In genomic region chr13:59413121-59413520, GRCh38 we compare ENCODE assay signal across 12 cellular contexts.
DNase-seq lines count a peak whose midpoint lies in the region; ATAC-seq and TF ChIP-seq lines count a peak whose summit lies in the region.
"Had no signal": no experiment of that assay in that cellular context is flagged by ENCODE, and none has a peak within 500 bp of the region (broad histone marks: within the 10 kb centered on the region; RNA-seq: fewer than 3 reads in every experiment).

No MANE protein-coding gene starts in this region.

- TF ChIP-seq CTCF in smooth muscle cell (IDR thresholded peaks at IDR 0.05; ENCODE audit: borderline replicate concordance, insufficient read depth, poor library complexity, severe bottlenecking) = no peak
- TF ChIP-seq CTCF in heart left ventricle (IDR thresholded peaks at IDR 0.05) = no peak
- TF ChIP-seq CTCF in activated CD8-positive, alpha-beta T cell treated with anti-CD3 and anti-CD28 coated beads for 36 hours (IDR thresholded peaks at IDR 0.05) = no peak

- H3K36me3 ChIP-seq in smooth muscle cell (ENCODE audit: low read depth) (no peaks in the 10 kb centered on the region), heart left ventricle (no peaks in the 10 kb centered on the region)
- no peaks in the 10 kb centered on the region for H3K36me3 ChIP-seq in effector memory CD4-positive, alpha-beta T cell (ENCODE audit: control insufficient read depth, insufficient read depth, low read length)

- CTCF ChIA-PET in activated CD8-positive, alpha-beta T cell treated with anti-CD3 and anti-CD28 coated beads for 36 hours (lab: Charles Lee) = no interaction called here

- no peak overlapping the region for H3K27ac Mint-ChIP-seq in activated CD8-positive, alpha-beta T cell treated with anti-CD3 and anti-CD28 coated beads for 36 hours

- no peak overlapping the region for H3K4me3 Mint-ChIP-seq in activated CD8-positive, alpha-beta T cell treated with anti-CD3 and anti-CD28 coated beads for 36 hours
- H3K4me3 Mint-ChIP-seq: neural crest cell had no signal

- H3F3A ChIP-seq in smooth muscle cell (ENCODE audit: low read depth) = no peaks in the 10 kb centered on the region

- H3K9ac ChIP-seq in smooth muscle cell (ENCODE audit: low read depth) = no peak overlapping the region

- H3K9me3 ChIP-seq in smooth muscle cell (replicated peaks; ENCODE audit: low read depth) (no peaks in the 10 kb centered on the region), heart left ventricle (no peaks in the 10 kb centered on the region)
- no peaks in the 10 kb centered on the region for H3K9me3 ChIP-seq in effector memory CD4-positive, alpha-beta T cell (ENCODE audit: control insufficient read depth, low read length)

- H3K27ac ChIP-seq in smooth muscle cell (ENCODE audit: low read depth) (no peak overlapping the region), heart left ventricle (no peak overlapping the region)
- H3K27ac ChIP-seq in effector memory CD4-positive, alpha-beta T cell (ENCODE audit: insufficient read depth, low read length, poor library complexity, severe bottlenecking) = no peak overlapping the region
- H3K27ac ChIP-seq: SK-N-MC had no signal

- H3K4me1 ChIP-seq in smooth muscle cell (ENCODE audit: low read depth) (peaks cover 16% of the 10 kb centered on the region), heart left ventricle (peaks cover 0 to 18% (median 5%) of the 10 kb centered on the region in 12 donors)
- no peaks in the 10 kb centered on the region for H3K4me1 ChIP-seq in effector memory CD4-positive, alpha-beta T cell (ENCODE audit: control insufficient read depth, insufficient read depth, low read length, poor library complexity, severe bottlenecking)

- intact Hi-C loops in heart left ventricle (cut with DNase I) = no loop called here
- intact Hi-C loops in activated CD8-positive, alpha-beta T cell treated with anti-CD3 and anti-CD28 coated beads for 36 hours (cut with micrococcal nuclease) = no loop called here

- no peaks in the 10 kb centered on the region for H3K79me2 ChIP-seq in smooth muscle cell (ENCODE audit: low read depth)

- ATAC-seq in GM19035 (IDR thresholded peaks at IDR 0.05; ENCODE audit: unreplicated experiment) (peak; percentile 66), HG02973 (IDR thresholded peaks at IDR 0.05; ENCODE audit: unreplicated experiment) (peak; percentile 98), heart left ventricle (no peak)
- ATAC-seq in activated CD8-positive, alpha-beta T cell treated with anti-CD3 and anti-CD28 coated beads for 36 hours = no peak

- no peak for TF ChIP-seq POLR2A in heart left ventricle (IDR thresholded peaks at IDR 0.05)

- no peaks in the 10 kb centered on the region for H3K9me3 Mint-ChIP-seq in activated CD8-positive, alpha-beta T cell treated with anti-CD3 and anti-CD28 coated beads for 36 hours

- H3K27me3 ChIP-seq in smooth muscle cell (ENCODE audit: low read depth) = no peaks in the 10 kb centered on the region
- no peaks in the 10 kb centered on the region for H3K27me3 ChIP-seq in heart left ventricle
- H3K27me3 ChIP-seq in effector memory CD4-positive, alpha-beta T cell (replicated peaks; ENCODE audit: control insufficient read depth, insufficient read depth, low read length, poor library complexity, severe bottlenecking) = no peaks in the 10 kb centered on the region

- DNase-seq in NOMO-1 (lab: John Stamatoyannopoulos, UW; ENCODE audit: unreplicated experiment in 2 of 2) (peak; percentile 52 to 76), smooth muscle cell (lab: John Stamatoyannopoulos, UW; ENCODE audit: unreplicated experiment) (no peak), heart left ventricle (no peak), germinal center (ENCODE audit: low spot score) (no peak)
- no peak for DNase-seq in effector memory CD4-positive, alpha-beta T cell
- DNase-seq in activated CD8-positive, alpha-beta T cell treated with anti-CD3 and anti-CD28 coated beads for 36 hours = no peak
- DNase-seq: DMS79, NCI-H2171 treated with DMSO at 0.1 percent for 48 hours had no signal

- H3K27me3 Mint-ChIP-seq in activated CD8-positive, alpha-beta T cell treated with anti-CD3 and anti-CD28 coated beads for 36 hours = peaks cover 2% of the 10 kb centered on the region

- no peaks in the 10 kb centered on the region for H4K20me1 ChIP-seq in smooth muscle cell (ENCODE audit: low read depth)

- H2AFZ ChIP-seq in smooth muscle cell (ENCODE audit: low read depth) = no peak overlapping the region

- H3K36me3 Mint-ChIP-seq in activated CD8-positive, alpha-beta T cell treated with anti-CD3 and anti-CD28 coated beads for 36 hours (ENCODE audit: low read depth) = no peaks in the 10 kb centered on the region

- no peaks in the 10 kb centered on the region for H3K4me1 Mint-ChIP-seq in activated CD8-positive, alpha-beta T cell treated with anti-CD3 and anti-CD28 coated beads for 36 hours (ENCODE audit: low read depth)

- POLR2A ChIA-PET in activated CD8-positive, alpha-beta T cell treated with anti-CD3 and anti-CD28 coated beads for 36 hours (lab: Charles Lee) = no interaction called here

- H3K4me3 ChIP-seq in smooth muscle cell (no peak overlapping the region), heart left ventricle (no peak overlapping the region)
- no peak overlapping the region for H3K4me3 ChIP-seq in effector memory CD4-positive, alpha-beta T cell (ENCODE audit: insufficient read depth, low read depth, low read length, poor library complexity, severe bottlenecking)
- H3K4me3 ChIP-seq: SK-N-MC had no signal

- H3K4me2 ChIP-seq in smooth muscle cell = peak overlapping the region; percentile 16

Comparison
In these comparisons a context has a peak if more than half of its experiments do, and no peak if none do; other contexts are left out.
1. ATAC-seq: peak in GM19035 (single experiment) and HG02973 (single experiment); none in heart left ventricle (0 of 4) and activated CD8-positive, alpha-beta T cell treated with anti-CD3 and anti-CD28 coated beads for 36 hours (single experiment).
2. DNase-seq: peak in NOMO-1 (2 of 2); none in smooth muscle cell (single experiment), heart left ventricle (0 of 5), germinal center (single experiment), effector memory CD4-positive, alpha-beta T cell (0 of 3) and activated CD8-positive, alpha-beta T cell treated with anti-CD3 and anti-CD28 coated beads for 36 hours (single experiment).